8 cellular contexts compared by ENCODE assay signal in the genomic region with DNA sequence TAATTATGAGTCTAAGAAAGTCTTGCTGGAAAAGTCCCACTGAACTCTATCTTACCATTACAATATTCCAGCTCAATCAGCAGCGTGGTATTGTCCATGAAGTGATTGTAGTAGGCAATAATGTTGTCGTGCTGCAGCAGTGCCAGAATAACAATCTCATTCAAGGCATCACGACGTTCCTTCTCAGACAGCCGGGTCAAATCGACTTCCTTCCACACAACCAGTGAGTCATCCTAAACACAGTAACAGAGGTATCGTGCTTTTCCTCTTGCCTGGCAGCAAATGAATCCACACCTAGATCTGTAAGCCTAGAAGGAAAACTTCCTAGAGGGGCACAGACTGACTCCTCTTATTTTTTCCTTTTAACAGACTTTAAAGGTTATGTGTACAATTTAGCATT. TPM values are rescaled to one million over a fixed set of nuclear protein-coding genes. Genes with fewer than 3 reads are reported as not detected.
DNase-seq lines count a peak whose midpoint lies in the region; ATAC-seq, FAIRE-seq and TF ChIP-seq lines count a peak whose summit lies in the region.

No MANE protein-coding gene starts in this region.

- H3K9me1 ChIP-seq in keratinocyte (ENCODE audit: control insufficient read depth, extremely low read depth, insufficient read depth, low read length) = no peaks in the 10 kb centered on the region

- no peaks in the 10 kb centered on the region for H3K9me3 Mint-ChIP-seq in activated T-cell treated with anti-CD3 and anti-CD28 coated beads, Interleukin-2, amount 50 U/mL, for 72 hours

- H3K27ac ChIP-seq in HUES48 (ENCODE audit: low read depth, low read length) (peak overlapping the region; percentile 9), keratinocyte (ENCODE audit: control insufficient read depth, insufficient read depth, low read length) (peak overlapping the region; percentile 65)

- peak overlapping the region; percentile 73 for H3K27ac Mint-ChIP-seq in activated T-cell treated with anti-CD3 and anti-CD28 coated beads, Interleukin-2, amount 50 U/mL, for 72 hours

- ATAC-seq in activated T-cell treated with anti-CD3 and anti-CD28 coated beads, Interleukin-2, amount 50 U/mL, for 72 hours (replicated peaks in 1 of 2) = peak in 1 of 2 donors; percentile 27
- ATAC-seq in HG03139 (IDR thresholded peaks at IDR 0.05; ENCODE audit: unreplicated experiment) = no peak

- no peaks in the 10 kb centered on the region for H3K27me3 Mint-ChIP-seq in activated T-cell treated with anti-CD3 and anti-CD28 coated beads, Interleukin-2, amount 50 U/mL, for 72 hours (ENCODE audit: low read depth)

- H3K9ac ChIP-seq in HUES48 (ENCODE audit: low read depth, low read length) = no peak overlapping the region; the same call in 1 of the 2 replicates
- peak overlapping the region; percentile 23 for H3K9ac ChIP-seq in keratinocyte (ENCODE audit: control insufficient read depth, extremely low read depth, insufficient read depth, low read length)

- no peaks in the 10 kb centered on the region for H3K27me3 ChIP-seq in HUES48 (ENCODE audit: control insufficient read depth, insufficient read depth, low read length)
- no peaks in the 10 kb centered on the region for H3K27me3 ChIP-seq in keratinocyte (ENCODE audit: control insufficient read depth, extremely low read depth, insufficient read depth, low read length)
- no peaks in the 10 kb centered on the region for H3K27me3 ChIP-seq in H7 (ENCODE audit: control insufficient read depth, insufficient read depth, low read length)

- peaks cover 16% of the 10 kb centered on the region for H3K79me2 ChIP-seq in keratinocyte (ENCODE audit: control insufficient read depth, insufficient read depth, low read length)

- peaks cover 24% of the 10 kb centered on the region for H3K36me3 ChIP-seq in HUES48 (ENCODE audit: control insufficient read depth, insufficient read depth, low read length)
- peaks cover 6 to 12% of the 10 kb centered on the region in 2 experiments for H3K36me3 ChIP-seq in keratinocyte (ENCODE audit: control insufficient read depth in 2 of 2, extremely low read depth in 1 of 2, insufficient read depth in 2 of 2, low read length in 2 of 2)
- H3K36me3 ChIP-seq in H7 (replicated peaks; ENCODE audit: control insufficient read depth, insufficient read depth, low read length) = peaks cover 1% of the 10 kb centered on the region; the same call in 1 of the 2 replicates

- peaks cover 58% of the 10 kb centered on the region for H3K4me1 Mint-ChIP-seq in activated T-cell treated with anti-CD3 and anti-CD28 coated beads, Interleukin-2, amount 50 U/mL, for 72 hours (ENCODE audit: low read depth)

- dilution Hi-C loops in keratinocyte (cut with MboI; ENCODE audit: extremely low pct_ligation_motif_present, low sequenced_read_pairs) = no loop called here

- H3K9me3 ChIP-seq in HUES48 (ENCODE audit: control insufficient read depth, insufficient read depth, low read length) (no peaks in the 10 kb centered on the region), keratinocyte (ENCODE audit: control insufficient read depth, low read depth, low read length) (no peaks in the 10 kb centered on the region)

- peaks cover 10 to 11% of the 10 kb centered on the region in 2 donors for H3K36me3 Mint-ChIP-seq in activated T-cell treated with anti-CD3 and anti-CD28 coated beads, Interleukin-2, amount 50 U/mL, for 72 hours (ENCODE audit: insufficient read depth in 2 of 2)

- FAIRE-seq in keratinocyte (lab: Jason Lieb, UNC) = peak; percentile 88

- H3K4me1 ChIP-seq in HUES48 (ENCODE audit: control insufficient read depth, insufficient read depth, low read length) = peaks cover 3% of the 10 kb centered on the region; the same call in 1 of the 2 replicates
- peaks cover 32% of the 10 kb centered on the region for H3K4me1 ChIP-seq in keratinocyte (ENCODE audit: control insufficient read depth, extremely low read depth, insufficient read depth, low read length)

- peak overlapping the region; percentile 66 for H3K4me2 ChIP-seq in keratinocyte (ENCODE audit: control insufficient read depth, extremely low read depth, insufficient read depth, low read depth, low read length)

- H4K20me1 ChIP-seq in keratinocyte (ENCODE audit: control insufficient read depth, extremely low read depth, insufficient read depth, low read length) = no peaks in the 10 kb centered on the region

- peak overlapping the region; percentile 42 to 99 for H3K4me3 Mint-ChIP-seq in activated T-cell treated with anti-CD3 and anti-CD28 coated beads, Interleukin-2, amount 50 U/mL, for 72 hours

- no peak for TF ChIP-seq CTCF in keratinocyte (optimal IDR thresholded peaks at IDR 0.05 in 1 of 3, IDR thresholded peaks at IDR 0.05 in 1 of 3, conservative IDR thresholded peaks at IDR 0.05 in 1 of 3; ENCODE audit: extremely low read depth in 1 of 3, insufficient read depth in 2 of 3, low read length in 3 of 3)

- peak; percentile 50 for DNase-seq in A172 (ENCODE audit: low spot score)
- DNase-seq in activated T-cell treated with anti-CD3 and anti-CD28 coated beads, Interleukin-2, amount 50 U/mL, for 72 hours = peak; percentile 14 to 17
- peak; percentile 38 for DNase-seq in keratinocyte (ENCODE audit: low read depth, low spot score)
- no peak for DNase-seq in NCI-H128 (lab: John Stamatoyannopoulos, UW; ENCODE audit: unreplicated experiment)
- DNase-seq in NCI-H446 treated with DMSO at 0.1 percent for 48 hours (lab: John Stamatoyannopoulos, UW) = no peak
- DNase-seq in H7 = no peak

- peak overlapping the region; percentile 67 for H2AFZ ChIP-seq in keratinocyte (ENCODE audit: control insufficient read depth, low read length)

- no peak overlapping the region for H3K4me3 ChIP-seq in HUES48 (ENCODE audit: low read depth, low read length)
- no peak overlapping the region for H3K4me3 ChIP-seq in keratinocyte (ENCODE audit: control insufficient read depth in 2 of 3, extremely low read depth in 1 of 3, insufficient read depth in 2 of 3, low read depth in 1 of 3, low read length in 3 of 3)
- H3K4me3 ChIP-seq in H7 (ENCODE audit: insufficient read depth, low read depth, low read length) = no peak overlapping the region

RNA-seq across cellular contexts. Expression of a gene that starts 2.9 kb away (rescaled TPM):
- 0.03 and 0.14 TPM in 2 replicates for total RNA-seq in A172 (2014; rRNA removed; shearing (Covaris generic))
- total RNA-seq in activated T-cell treated with anti-CD3 and anti-CD28 coated beads, Interleukin-2, amount 50 U/mL, for 72 hours = 10 to 100 TPM; 64.1 to 77.5 TPM
- 23.0 to 43.7 TPM (median 27.9 TPM) in 3 replicates for polyA plus RNA-seq in keratinocyte
- polyA plus RNA-seq in keratinocyte (2011; ENCODE audit: low read depth) = 8.9 TPM
- polyA plus RNA-seq in keratinocyte (2011; cell fraction: cytosol; rRNA removed) = 14.4 and 24.7 TPM in 2 replicates
- 47.1 and 52.6 TPM in 2 replicates for polyA plus RNA-seq in keratinocyte (2011; cell fraction: nucleus; rRNA removed)
- polyA plus RNA-seq in keratinocyte (2012; ENCODE audit: low replicate concordance) = 20.9 and 27.7 TPM in 2 replicates
- polyA minus RNA-seq in keratinocyte = 12.6 to 30.4 TPM (median 23.9 TPM) in 3 replicates
- 16.7 TPM for polyA minus RNA-seq in keratinocyte (2011; cell fraction: cytosol; rRNA and poly(A)+ RNA removed)
- 35.6 and 39.6 TPM in 2 replicates for polyA minus RNA-seq in keratinocyte (2011; cell fraction: nucleus; rRNA and poly(A)+ RNA removed)
- 23.0 and 38.4 TPM in 2 replicates for total RNA-seq in H7 (2014; rRNA removed; shearing (Covaris generic))

RNA-seq across cellular contexts. Expression of a gene that starts 52.4 kb away (rescaled TPM):
- total RNA-seq in A172 (2014; rRNA removed; shearing (Covaris generic)) = 155 and 159 TPM in 2 replicates
- 100 to 1,000 TPM; 187 to 235 TPM for total RNA-seq in activated T-cell treated with anti-CD3 and anti-CD28 coated beads, Interleukin-2, amount 50 U/mL, for 72 hours
- polyA plus RNA-seq in keratinocyte = 306 to 428 TPM (median 380 TPM) in 3 replicates
- 83.4 TPM for polyA plus RNA-seq in keratinocyte (2011; ENCODE audit: low read depth)
- polyA plus RNA-seq in keratinocyte (2011; cell fraction: cytosol; rRNA removed) = 201 and 388 TPM in 2 replicates
- polyA plus RNA-seq in keratinocyte (2011; cell fraction: nucleus; rRNA removed) = 420 and 431 TPM in 2 replicates
- 157 and 253 TPM in 2 replicates for polyA plus RNA-seq in keratinocyte (2012; ENCODE audit: low replicate concordance)
- 565 to 838 TPM (median 646 TPM) in 3 replicates for polyA minus RNA-seq in keratinocyte
- polyA minus RNA-seq in keratinocyte (2011; cell fraction: cytosol; rRNA and poly(A)+ RNA removed) = 534 TPM
- polyA minus RNA-seq in keratinocyte (2011; cell fraction: nucleus; rRNA and poly(A)+ RNA removed) = 437 and 484 TPM in 2 replicates
- 151 and 240 TPM in 2 replicates for total RNA-seq in H7 (2014; rRNA removed; shearing (Covaris generic))

RNA-seq across cellular contexts. Expression of a gene that starts 54.5 kb away (rescaled TPM):
- 1.7 and 2.0 TPM in 2 replicates for total RNA-seq in A172 (2014; rRNA removed; shearing (Covaris generic))
- 1 to 10 TPM; 1.2 to 3.0 TPM for total RNA-seq in activated T-cell treated with anti-CD3 and anti-CD28 coated beads, Interleukin-2, amount 50 U/mL, for 72 hours
- 0.23 to 0.68 TPM (median 0.32 TPM) in 3 replicates for polyA plus RNA-seq in keratinocyte
- polyA plus RNA-seq in keratinocyte (2011; ENCODE audit: low read depth) = 0.24 TPM
- polyA plus RNA-seq in keratinocyte (2011; cell fraction: cytosol; rRNA removed) = 0.38 and 0.47 TPM in 2 replicates
- polyA plus RNA-seq in keratinocyte (2011; cell fraction: nucleus; rRNA removed) = 0.56 and 0.96 TPM in 2 replicates
- polyA plus RNA-seq in keratinocyte (2012; ENCODE audit: low replicate concordance) = 0.32 and 0.57 TPM in 2 replicates
- 1.0 to 1.1 TPM in 2 of 3 replicates, not detected in the other for polyA minus RNA-seq in keratinocyte
- not detected for polyA minus RNA-seq in keratinocyte (2011; cell fraction: cytosol; rRNA and poly(A)+ RNA removed)
- 0.32 TPM in 1 of 2 replicates, not detected in the other for polyA minus RNA-seq in keratinocyte (2011; cell fraction: nucleus; rRNA and poly(A)+ RNA removed)
- total RNA-seq in H7 (2014; rRNA removed; shearing (Covaris generic)) = 1.3 and 2.7 TPM in 2 replicates

Comparison
In these comparisons a context has a peak if more than half of its experiments do, and no peak if none do; other contexts are left out.
1. DNase-seq: peak in A172 (single experiment), activated T-cell treated with anti-CD3 and anti-CD28 coated beads, Interleukin-2, amount 50 U/mL, for 72 hours (2 of 2) and keratinocyte (single experiment); none in NCI-H128 (single experiment), NCI-H446 treated with DMSO at 0.1 percent for 48 hours (single experiment) and H7 (single experiment).
2. RNA of a gene that starts 2.9 kb away (total RNA-seq): 64.1 to 77.5 TPM in activated T-cell treated with anti-CD3 and anti-CD28 coated beads, Interleukin-2, amount 50 U/mL, for 72 hours and 23.0 to 38.4 TPM in H7; 0.03 to 0.14 TPM in A172; every median in the first group is over 10 times any median in the second.